11 cellular contexts compared by ENCODE assay signal in genomic region chr5:42656661-42657035, GRCh38.
A peak's percentile ranks its signal among the peaks of the same experiment; 100 is the strongest.
DNase-seq lines count a peak whose midpoint lies in the region; ATAC-seq, FAIRE-seq and TF ChIP-seq lines count a peak whose summit lies in the region.
"Had no signal": no experiment of that assay in that cellular context is flagged by ENCODE, and none has a peak within 500 bp of the region (broad histone marks: within the 10 kb centered on the region; RNA-seq: fewer than 3 reads in every experiment).

No MANE protein-coding gene starts in this region.

- H3K79me2 ChIP-seq in OCI-LY1 (ENCODE audit: insufficient read depth, low read length) (no peaks in the 10 kb centered on the region), fibroblast of lung (ENCODE audit: control insufficient read depth, insufficient read depth, low read length) (no peaks in the 10 kb centered on the region)

- H3K9me3 ChIP-seq in OCI-LY1 (ENCODE audit: low read length) (no peaks in the 10 kb centered on the region), fibroblast of lung (ENCODE audit: control insufficient read depth, insufficient read depth, low read depth, low read length) (no peaks in the 10 kb centered on the region), pancreas (no peaks in the 10 kb centered on the region)

- no peaks in the 10 kb centered on the region for H4K20me1 ChIP-seq in OCI-LY1 (ENCODE audit: insufficient read depth, low read length)
- no peaks in the 10 kb centered on the region for H4K20me1 ChIP-seq in fibroblast of lung (ENCODE audit: control insufficient read depth, extremely low read depth, insufficient read depth, low read length)

- H3K9me2 ChIP-seq in OCI-LY1 (ENCODE audit: low read depth, low read length) = no peaks in the 10 kb centered on the region

- no peaks in the 10 kb centered on the region; the same call in 1 of the 2 replicates for H3F3A ChIP-seq in OCI-LY1 (ENCODE audit: insufficient read depth, low read length)

- peak in 3 of 4 donors; percentile 47 to 50 (median 48) for ATAC-seq in pancreas
- no peak for ATAC-seq in HG03378 (IDR thresholded peaks at IDR 0.05; ENCODE audit: unreplicated experiment)
- ATAC-seq in GM18517 (IDR thresholded peaks at IDR 0.05; ENCODE audit: unreplicated experiment) = no peak
- ATAC-seq in GM19455 (IDR thresholded peaks at IDR 0.05; ENCODE audit: unreplicated experiment) = no peak
- ATAC-seq: activated CD8-positive, alpha-beta memory T cell treated with anti-CD3 and anti-CD28 coated beads, Interleukin-2, amount 10 ng/mL, durations not matched to agents 7 days and 5 days; Panc1 had no signal

- peak; percentile 33 for TF ChIP-seq CTCF in D721Med (IDR thresholded peaks at IDR 0.05; ENCODE audit: insufficient read depth, missing control alignments)
- TF ChIP-seq CTCF in OCI-LY1 (IDR thresholded peaks at IDR 0.05; ENCODE audit: low read length) = peak; percentile 34; the same call in 1 of the 2 replicates
- TF ChIP-seq CTCF in fibroblast of lung (conservative IDR thresholded peaks at IDR 0.05 in 1 of 2, IDR thresholded peaks at IDR 0.05 in 1 of 2; ENCODE audit: low read depth in 1 of 2, low read length in 2 of 2) = peak in 1 of 2 donors; percentile 22
- no peak for TF ChIP-seq CTCF in pancreas (IDR thresholded peaks at IDR 0.05)
- TF ChIP-seq CTCF in GM13977 (IDR thresholded peaks at IDR 0.05; ENCODE audit: extremely low read depth, insufficient read depth, missing control alignments) = no peak

- FAIRE-seq in D721Med (lab: Jason Lieb, UNC) (no peak), pancreas (lab: Jason Lieb, UNC) (no peak)

- H3K27me3 ChIP-seq in OCI-LY1 (ENCODE audit: insufficient read depth, low read length) (no peaks in the 10 kb centered on the region), fibroblast of lung (ENCODE audit: control insufficient read depth, insufficient read depth, low read length) (no peaks in the 10 kb centered on the region), pancreas (no peaks in the 10 kb centered on the region)

- H3K36me3 ChIP-seq in OCI-LY1 (ENCODE audit: insufficient read depth, low read length) (no peaks in the 10 kb centered on the region), fibroblast of lung (ENCODE audit: control insufficient read depth, insufficient read depth, low read length) (no peaks in the 10 kb centered on the region), pancreas (no peaks in the 10 kb centered on the region)

- DNase-seq in D721Med (ENCODE audit: insufficient read length, low spot score) = no peak
- DNase-seq in fibroblast of lung (ENCODE audit: low read depth in 2 of 2) = peak in 1 of 2 donors; percentile 53
- DNase-seq in pancreas = no peak
- DNase-seq in GM13977 (ENCODE audit: low spot score) = no peak
- DNase-seq: activated CD8-positive, alpha-beta memory T cell treated with anti-CD3 and anti-CD28 coated beads, Interleukin-2, amount 10 ng/mL, durations not matched to agents 7 days and 5 days; EL had no signal

- H3K4me2 ChIP-seq in OCI-LY1 (ENCODE audit: low read length) (peak overlapping the region; percentile 44), fibroblast of lung (ENCODE audit: extremely low read depth, insufficient read depth, low read length) (peak overlapping the region; percentile 7)

- H3K4me3 ChIP-seq in OCI-LY1 (ENCODE audit: low read depth, low read length, poor library complexity, severe bottlenecking) = no peak overlapping the region
- peak overlapping the region in 1 of 4 experiments; percentile 29 for H3K4me3 ChIP-seq in fibroblast of lung (replicated peaks in 1 of 4; ENCODE audit: control extremely low read depth in 1 of 4, insufficient read depth in 1 of 4, low read depth in 3 of 4, low read length in 4 of 4)
- no peak overlapping the region for H3K4me3 ChIP-seq in pancreas

- H3K27ac ChIP-seq in OCI-LY1 (ENCODE audit: low read depth, low read length, poor library complexity, severe bottlenecking) = peak overlapping the region; percentile 85
- H3K27ac ChIP-seq in fibroblast of lung (ENCODE audit: insufficient read depth, low read length) = no peak overlapping the region
- H3K27ac ChIP-seq in pancreas = no peak overlapping the region

- H2AFZ ChIP-seq in OCI-LY1 (ENCODE audit: low read length) (no peak overlapping the region), fibroblast of lung (ENCODE audit: low read length) (no peak overlapping the region)

- intact Hi-C loops in pancreas (cut with DNase I) = no loop called here

- H3K4me1 ChIP-seq in OCI-LY1 (ENCODE audit: insufficient read depth, low read length, severe bottlenecking) (peaks cover 37% of the 10 kb centered on the region), fibroblast of lung (ENCODE audit: control insufficient read depth, extremely low read depth, insufficient read depth, low read length) (peaks cover 2% of the 10 kb centered on the region), pancreas (no peaks in the 10 kb centered on the region)

- in situ Hi-C loops in GM13977 (cut with MboI; ENCODE audit: low pct_unique_long_range_greater_than_20kb, low sequenced_read_pairs, unreplicated experiment) = no loop called here

- H3K9ac ChIP-seq in OCI-LY1 (ENCODE audit: low read length) (no peak overlapping the region), fibroblast of lung (ENCODE audit: insufficient read depth, low read length) (no peak overlapping the region)

Comparison
In these comparisons a context has a peak if more than half of its experiments do, and no peak if none do; other contexts are left out.
1. CTCF ChIP-seq: peak in D721Med (single experiment) and OCI-LY1 (single experiment); none in pancreas (0 of 4) and GM13977 (single experiment).
2. ATAC-seq: peak in pancreas (3 of 4); none in HG03378 (single experiment), GM18517 (single experiment) and GM19455 (single experiment).